ENCODE assay signal across 9 cellular contexts in the genomic region with DNA sequence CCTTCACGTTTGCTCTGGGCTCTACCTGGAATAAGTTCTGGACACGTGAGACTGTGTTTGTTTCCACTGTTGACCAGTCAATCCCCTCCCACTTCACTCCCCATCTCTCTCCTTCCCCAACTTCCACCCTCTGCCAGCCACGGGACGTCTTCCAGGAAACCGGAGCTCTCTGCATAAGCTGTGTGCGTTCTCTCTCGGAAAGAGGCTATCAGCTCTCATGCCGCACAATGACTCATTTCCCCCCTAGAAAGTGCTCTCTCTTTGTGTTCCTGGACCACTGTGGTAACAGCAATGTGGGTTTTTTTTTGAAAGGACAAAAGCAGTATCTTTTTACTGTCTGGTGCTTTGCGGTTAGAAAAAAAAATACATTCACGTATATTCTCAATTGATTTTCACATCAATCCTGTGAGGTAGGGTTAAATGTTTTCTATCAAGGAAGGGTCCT. TPM values are rescaled to one million over a fixed set of nuclear protein-coding genes. Genes with fewer than 3 reads are reported as not detected.
DNase-seq lines count a peak whose midpoint lies in the region; ATAC-seq, FAIRE-seq and TF ChIP-seq lines count a peak whose summit lies in the region.
"Had no signal": no experiment of that assay in that cellular context is flagged by ENCODE, and none has a peak within 500 bp of the region (broad histone marks: within the 10 kb centered on the region; RNA-seq: fewer than 3 reads in every experiment).

No MANE protein-coding gene starts in this region.

- RAD21 ChIA-PET in GM12878 (lab: Charles Lee; ENCODE audit: unreplicated experiment): no interaction called here

- H3K14ac ChIP-seq in trophoblast cell (ENCODE audit: low read length): no peak overlapping the region

- H3K27me3 ChIP-seq in GM12878 (replicated peaks in 1 of 2; ENCODE audit: control insufficient read depth in 2 of 2, insufficient read depth in 2 of 2, low read length in 1 of 2) (peaks cover 0 to 4% of the 10 kb centered on the region in 2 experiments; a peak in 2 of 4 replicates), trophoblast cell (ENCODE audit: insufficient read depth, low read length) (no peaks in the 10 kb centered on the region)

- intact Hi-C loops in GM12878 (cut with micrococcal nuclease; ENCODE audit: unreplicated experiment): loop anchor here (5.0 kb wide), 1 partner anchor 64 kb away; no protein-coding TSS in a partner anchor
- intact Hi-C loops in sciatic nerve (cut with DNase I): no loop called here

- no TSS peak for BruUV-seq in GM12878 (replicated peaks; lab: Mats Ljungman, UMichigan)

- H4K91ac ChIP-seq in trophoblast cell (ENCODE audit: low read depth, low read length): no peak overlapping the region

- no peak for TF ChIP-seq CTCF in RWPE1 (conservative IDR thresholded peaks at IDR 0.05; ENCODE audit: low read depth)
- no peak for TF ChIP-seq CTCF in GM12878 (IDR thresholded peaks at IDR 0.05 in 2 of 3, conservative IDR thresholded peaks at IDR 0.05 in 1 of 3; ENCODE audit: control insufficient read depth in 2 of 3, extremely low read depth in 1 of 3, insufficient read depth in 1 of 3, low read depth in 3 of 3, low read length in 3 of 3)
- no peak for TF ChIP-seq CTCF in D721Med (IDR thresholded peaks at IDR 0.05; ENCODE audit: insufficient read depth, missing control alignments)

- DNase-seq in RWPE1 (ENCODE audit: low spot score) (peak; percentile 17), GM12878 (ENCODE audit: low read depth, low spot score) (peak; percentile 7), sciatic nerve (ENCODE audit: low spot score) (peak; percentile 61), trophoblast cell (no peak), D721Med (ENCODE audit: insufficient read length, low spot score) (no peak)

- TF ChIP-seq RAD21 in GM12878 (IDR thresholded peaks at IDR 0.05; ENCODE audit: insufficient read depth, low read depth, low read length): no peak

- H3K23ac ChIP-seq in trophoblast cell (ENCODE audit: low read length): no peak overlapping the region

- H3K4me3 ChIP-seq in GM12878: no peak overlapping the region
- H3K4me3 ChIP-seq in trophoblast cell (ENCODE audit: low read depth, low read length): no peak overlapping the region
- H3K4me3 ChIP-seq: SK-N-MC had no signal

- no peaks in the 10 kb centered on the region for H3K79me1 ChIP-seq in trophoblast cell (ENCODE audit: low read length)

- no peak overlapping the region for H3K27ac ChIP-seq in RWPE1
- no peak overlapping the region for H3K27ac ChIP-seq in GM12878 (ENCODE audit: control insufficient read depth, insufficient read depth)
- H3K27ac ChIP-seq in trophoblast cell (ENCODE audit: low read depth, low read length): no peak overlapping the region
- H3K27ac ChIP-seq: SK-N-MC had no signal

- H3K4me2 ChIP-seq in GM12878 (ENCODE audit: control insufficient read depth, insufficient read depth) (peak overlapping the region; percentile 22; the same call in 1 of the 2 replicates), trophoblast cell (ENCODE audit: low read length) (no peak overlapping the region)

- H3K36me3 ChIP-seq in GM12878 (ENCODE audit: control insufficient read depth in 2 of 2, insufficient read depth in 2 of 2, low read length in 1 of 2): no peaks in the 10 kb centered on the region
- H3K36me3 ChIP-seq in trophoblast cell (ENCODE audit: control insufficient read depth in 1 of 2, insufficient read depth in 2 of 2, low read length in 2 of 2): no peaks in the 10 kb centered on the region

- no peaks in the 10 kb centered on the region for H4K20me1 ChIP-seq in GM12878 (ENCODE audit: control insufficient read depth, insufficient read depth)

- H2BK120ac ChIP-seq in trophoblast cell (ENCODE audit: insufficient read depth, low read length, poor library complexity): no peak overlapping the region

- POLR2A ChIA-PET in RWPE1 (lab: Yijun Ruan, JAX; ENCODE audit: low non-redundant PET) (no interaction called here), GM12878 (lab: Charles Lee) (no interaction called here)

- no peaks in the 10 kb centered on the region for H3K79me2 ChIP-seq in GM12878 (ENCODE audit: control insufficient read depth, insufficient read depth, low read length)
- H3K79me2 ChIP-seq in trophoblast cell (ENCODE audit: control insufficient read depth, insufficient read depth, low read length, poor library complexity): no peaks in the 10 kb centered on the region

- H3K9me3 ChIP-seq in GM12878 (replicated peaks; ENCODE audit: control insufficient read depth, insufficient read depth, low read length): no peaks in the 10 kb centered on the region; the same call in 2 of the 3 replicates
- peaks cover 3% of the 10 kb centered on the region for H3K9me3 ChIP-seq in trophoblast cell (ENCODE audit: insufficient read depth, low read depth, low read length)

- ATAC-seq in GM18858 (IDR thresholded peaks at IDR 0.05; ENCODE audit: unreplicated experiment) (peak; percentile 84), HG02763 (IDR thresholded peaks at IDR 0.05; ENCODE audit: unreplicated experiment) (peak; percentile 77), GM12878 (peak; percentile 80), sciatic nerve (no peak), HG03175 (IDR thresholded peaks at IDR 0.05; ENCODE audit: unreplicated experiment) (no peak)

- in situ Hi-C loops in GM12878 (cut with MboI): no loop called here

- no peak overlapping the region for H2BK12ac ChIP-seq in trophoblast cell (ENCODE audit: low read length)

- 2% methylated on average over 10 of the region's 10 CpGs for WGBS in GM12878 (ENCODE audit: insufficient coverage, insufficient replicate concordance, low lambda C conversion rate, missing lambda C conversion rate)
- WGBS in trophoblast cell (ENCODE audit: extremely low coverage, insufficient coverage, insufficient read length): no CpG with 5 or more reads among the region's 10 CpGs

- no peak overlapping the region for H4K8ac ChIP-seq in trophoblast cell (ENCODE audit: low read depth, low read length)

- H3K18ac ChIP-seq in trophoblast cell (ENCODE audit: low read length): no peak overlapping the region

- no peak for TF ChIP-seq EP300 in GM12878 (IDR thresholded peaks at IDR 0.05; ENCODE audit: borderline replicate concordance in 1 of 2, control insufficient read depth in 1 of 2, low read depth in 2 of 2, low read length in 2 of 2)

- H3K4ac ChIP-seq in trophoblast cell (ENCODE audit: low read depth, low read length): no peak overlapping the region

- no peak overlapping the region for H2AK5ac ChIP-seq in trophoblast cell (ENCODE audit: low read length)

- CTCF ChIA-PET in RWPE1 (lab: Yijun Ruan, JAX): interaction anchor here (0.6 kb wide), 1 partner anchor 280 kb away, joined by 3 read pairs; no protein-coding TSS in a partner anchor
- CTCF ChIA-PET in GM12878 (lab: Yijun Ruan, JAX): no interaction called here

- peak; percentile 75 for FAIRE-seq in GM12878 (lab: Jason Lieb, UNC)
- FAIRE-seq in D721Med (lab: Jason Lieb, UNC): no peak

- H3K9ac ChIP-seq in GM12878 (ENCODE audit: control insufficient read depth, insufficient read depth, low read length): no peak overlapping the region
- H3K9ac ChIP-seq in trophoblast cell (ENCODE audit: low read length): no peak overlapping the region

- no peak for TF ChIP-seq POLR2A in GM12878 (IDR thresholded peaks at IDR 0.05; ENCODE audit: low read depth, low read length)

- no peak overlapping the region for H4K12ac ChIP-seq in trophoblast cell (ENCODE audit: low read depth, low read length)

- SMC1A ChIA-PET in GM12878 (lab: Charles Lee; ENCODE audit: uncharacterized antibody, unreplicated experiment): no interaction called here

- H3K4me1 ChIP-seq in GM12878 (ENCODE audit: control insufficient read depth, insufficient read depth, low read length) (peaks cover 8% of the 10 kb centered on the region), trophoblast cell (ENCODE audit: control insufficient read depth in 1 of 2, insufficient read depth in 2 of 2, low read length in 2 of 2) (no peaks in the 10 kb centered on the region)

- no peak overlapping the region for H2BK5ac ChIP-seq in trophoblast cell (ENCODE audit: low read depth, low read length, poor library complexity)

- H2AFZ ChIP-seq in GM12878 (ENCODE audit: control insufficient read depth, low read depth, low read length): no peak overlapping the region
- no peak overlapping the region for H2AFZ ChIP-seq in trophoblast cell (ENCODE audit: insufficient read depth, low read length, poor library complexity)

TF ChIP-seq in GM12878, 131 proteins besides CTCF, POLR2A, EP300 and RAD21 (continues in another document):
- TF ChIP-seq NFIC (IDR thresholded peaks at IDR 0.05; ENCODE audit: low read depth, low read length) (peak; percentile 54; the same call in 1 of the 2 replicates), ZNF217 (IDR thresholded peaks at IDR 0.05) (no peak)
- TF ChIP-seq, protein P1, sequence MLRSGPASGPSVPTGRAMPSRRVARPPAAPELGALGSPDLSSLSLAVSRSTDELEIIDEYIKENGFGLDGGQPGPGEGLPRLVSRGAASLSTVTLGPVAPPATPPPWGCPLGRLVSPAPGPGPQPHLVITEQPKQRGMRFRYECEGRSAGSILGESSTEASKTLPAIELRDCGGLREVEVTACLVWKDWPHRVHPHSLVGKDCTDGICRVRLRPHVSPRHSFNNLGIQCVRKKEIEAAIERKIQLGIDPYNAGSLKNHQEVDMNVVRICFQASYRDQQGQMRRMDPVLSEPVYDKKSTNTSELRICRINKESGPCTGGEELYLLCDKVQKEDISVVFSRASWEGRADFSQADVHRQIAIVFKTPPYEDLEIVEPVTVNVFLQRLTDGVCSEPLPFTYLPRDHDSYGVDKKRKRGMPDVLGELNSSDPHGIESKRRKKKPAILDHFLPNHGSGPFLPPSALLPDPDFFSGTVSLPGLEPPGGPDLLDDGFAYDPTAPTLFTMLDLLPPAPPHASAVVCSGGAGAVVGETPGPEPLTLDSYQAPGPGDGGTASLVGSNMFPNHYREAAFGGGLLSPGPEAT (IDR thresholded peaks at IDR 0.05; ENCODE audit: low read depth): no peak

RNA-seq across cellular contexts. Expression of a gene that starts 10.2 kb away (rescaled TPM):
- total RNA-seq in GM12878 (2013; cell fraction: nucleolus; rRNA removed): not detected in 2 replicates
- total RNA-seq in GM12878 (2014; rRNA removed) (not detected in 2 replicates), GM12878 (2014; rRNA removed; fragmentation: Illumina TruSeq; extraction: Trizol) (not detected in 2 replicates), GM12878 (2021) (not detected in 2 replicates), sciatic nerve (0.18 TPM)
- polyA plus RNA-seq in GM12878 (2011; ENCODE audit: low read depth): not detected
- polyA plus RNA-seq in GM12878 (2011; rRNA removed) (0.01 TPM in 1 of 2 replicates, not detected in the other), GM12878 (2014; fragmentation: Illumina TruSeq; extraction: Trizol) (0.01 TPM in 1 of 2 replicates, not detected in the other), GM12878 (2014; fragmentation: Nextera tagmentation; extraction: Ambion mirVana) (under 1 TPM in 1 of 2 experiments, not detected in 1; 0.02 TPM), GM12878 (2014; rRNA removed) (not detected in 2 replicates), GM12878 (2016; fragmentation: Nextera tagmentation; extraction: Ambion mirVana) (not detected)
- polyA plus RNA-seq in GM12878 (2011; cell fraction: cytosol; rRNA removed): not detected in 2 replicates
- 0.03 TPM in 1 of 2 replicates, not detected in the other for polyA plus RNA-seq in GM12878 (2011; cell fraction: nucleus; rRNA removed)
- not detected in 2 replicates for polyA plus RNA-seq in GM12878 (2012)
- not detected in 2 replicates for polyA minus RNA-seq in GM12878 (2011; rRNA and poly(A)+ RNA removed)
- polyA minus RNA-seq in GM12878 (2011; cell fraction: cytosol; rRNA and poly(A)+ RNA removed): not detected in 2 replicates
- polyA minus RNA-seq in GM12878 (2011; cell fraction: nucleus; rRNA and poly(A)+ RNA removed): not detected in 2 replicates
- polyA plus RNA-seq in trophoblast cell (2013): 0.01 and 0.03 TPM in 2 replicates

Comparison
In these comparisons a context has a peak if more than half of its experiments do, and no peak if none do; other contexts are left out.
1. ATAC-seq: peak in GM18858 (single experiment), HG02763 (single experiment) and GM12878 (single experiment); none in sciatic nerve (single experiment) and HG03175 (single experiment).
2. DNase-seq: peak in RWPE1 (single experiment), GM12878 (single experiment) and sciatic nerve (single experiment); none in trophoblast cell (0 of 2) and D721Med (single experiment).